ENCODE assay signal across 9 cellular contexts in genomic region chr20:46027245-46027853, GRCh38. TPM values are rescaled to one million over a fixed set of nuclear protein-coding genes. Genes with fewer than 3 reads are reported as not detected.
DNase-seq lines count a peak whose midpoint lies in the region; ATAC-seq and TF ChIP-seq lines count a peak whose summit lies in the region.
"Had no signal": no experiment of that assay in that cellular context is flagged by ENCODE, and none has a peak within 500 bp of the region (broad histone marks: within the 10 kb centered on the region; RNA-seq: fewer than 3 reads in every experiment).

No MANE protein-coding gene starts in this region.

- peaks cover 4% of the 10 kb centered on the region for H4K20me1 ChIP-seq in osteoblast (ENCODE audit: insufficient read depth, low read length)

- no peak overlapping the region for H3K27ac ChIP-seq in osteoblast (ENCODE audit: low read depth, low read length)
- H3K27ac ChIP-seq: BLaER1 treated with 17β-estradiol and CSF1 and Interleukin-3, amounts not matched to agents 10 nM and 100 nM had no signal

- H3K4me3 Mint-ChIP-seq in activated CD4-positive, alpha-beta T cell treated with anti-CD3 and anti-CD28 coated beads, Interleukin-2, amount 10 ng/mL, durations not matched to agents 24 days and 14 days: no peak overlapping the region

- no peaks in the 10 kb centered on the region for H3K36me3 ChIP-seq in osteoblast (ENCODE audit: insufficient read depth, low read length)
- H3K36me3 ChIP-seq: BLaER1 treated with 17β-estradiol and CSF1 and Interleukin-3, amounts not matched to agents 10 nM and 100 nM had no signal

- peaks cover 54% of the 10 kb centered on the region for H3K27me3 Mint-ChIP-seq in activated CD4-positive, alpha-beta T cell treated with anti-CD3 and anti-CD28 coated beads, Interleukin-2, amount 10 ng/mL, durations not matched to agents 24 days and 14 days

- H3K4me1 ChIP-seq in osteoblast (ENCODE audit: insufficient read depth, low read length): peaks cover 3% of the 10 kb centered on the region

- no peak overlapping the region for H3K4me2 ChIP-seq in osteoblast (ENCODE audit: insufficient read depth, low read length)
- H3K4me2 ChIP-seq: BLaER1 treated with 17β-estradiol and CSF1 and Interleukin-3, amounts not matched to agents 10 nM and 100 nM had no signal

- H3K4me1 Mint-ChIP-seq in activated CD4-positive, alpha-beta T cell treated with anti-CD3 and anti-CD28 coated beads, Interleukin-2, amount 10 ng/mL, durations not matched to agents 24 days and 14 days: peaks cover 7% of the 10 kb centered on the region

- H3K9me3 Mint-ChIP-seq in activated CD4-positive, alpha-beta T cell treated with anti-CD3 and anti-CD28 coated beads, Interleukin-2, amount 10 ng/mL, durations not matched to agents 24 days and 14 days: no peaks in the 10 kb centered on the region

- H3K79me2 ChIP-seq in osteoblast (ENCODE audit: insufficient read depth, low read length): no peaks in the 10 kb centered on the region

- no peak overlapping the region for H3K4me3 ChIP-seq in osteoblast (ENCODE audit: insufficient read depth, low read length)
- H3K4me3 ChIP-seq: BLaER1 treated with 17β-estradiol and CSF1 and Interleukin-3, amounts not matched to agents 10 nM and 100 nM had no signal

- ATAC-seq in HG03521 (IDR thresholded peaks at IDR 0.05; ENCODE audit: unreplicated experiment): no peak
- no peak for ATAC-seq in HG02852 (IDR thresholded peaks at IDR 0.05; ENCODE audit: unreplicated experiment)

- no peak overlapping the region for H2AFZ ChIP-seq in osteoblast (ENCODE audit: low read length)

- H3K27ac Mint-ChIP-seq in activated CD4-positive, alpha-beta T cell treated with anti-CD3 and anti-CD28 coated beads, Interleukin-2, amount 10 ng/mL, durations not matched to agents 24 days and 14 days: no peak overlapping the region

- TF ChIP-seq CTCF in osteoblast (IDR thresholded peaks at IDR 0.05; ENCODE audit: extremely low read depth, low read depth, low read length): no peak

- peaks cover 50% of the 10 kb centered on the region for H3K27me3 ChIP-seq in osteoblast (ENCODE audit: insufficient read depth, low read length)

- no peaks in the 10 kb centered on the region for H3K36me3 Mint-ChIP-seq in activated CD4-positive, alpha-beta T cell treated with anti-CD3 and anti-CD28 coated beads, Interleukin-2, amount 10 ng/mL, durations not matched to agents 24 days and 14 days (ENCODE audit: low read depth)

- no peaks in the 10 kb centered on the region for H3K9me3 ChIP-seq in osteoblast (ENCODE audit: low read depth, low read length)
- H3K9me3 ChIP-seq: BLaER1 treated with 17β-estradiol and CSF1 and Interleukin-3, amounts not matched to agents 10 nM and 100 nM had no signal

- peak; percentile 83 for DNase-seq in activated CD4-positive, alpha-beta T cell treated with anti-CD3 and anti-CD28 coated beads, Interleukin-2, amount 10 ng/mL, durations not matched to agents 24 days and 14 days
- no peak for DNase-seq in activated CD4-positive, alpha-beta T cell treated with anti-CD3 and anti-CD28 coated beads for 1 hour
- DNase-seq in NAMALWA (ENCODE audit: low spot score) (peak; percentile 63), dermis blood vessel endothelial cell (peak; percentile 71), osteoblast (ENCODE audit: insufficient read length, low spot score, missing footprints) (peak; percentile 96), COLO668 (lab: John Stamatoyannopoulos, UW; ENCODE audit: unreplicated experiment) (no peak)

- intact Hi-C loops in activated CD4-positive, alpha-beta T cell treated with anti-CD3 and anti-CD28 coated beads, Interleukin-2, amount 10 ng/mL, durations not matched to agents 24 days and 14 days (cut with micrococcal nuclease): no loop called here

RNA-seq across cellular contexts. Expression of gene SLC12A5, which starts 1.7 kb away (rescaled TPM):
- not detected in 2 replicates for total RNA-seq in activated CD4-positive, alpha-beta T cell treated with anti-CD3 and anti-CD28 coated beads, Interleukin-2, amount 10 ng/mL, durations not matched to agents 24 days and 14 days
- 0.17 and 0.47 TPM in 2 replicates for total RNA-seq in dermis blood vessel endothelial cell
- under 0.01 TPM in 2 replicates for total RNA-seq in osteoblast

RNA-seq across cellular contexts. Expression of gene MMP9, which starts 18.6 kb away (rescaled TPM):
- 0.19 and 0.28 TPM in 2 replicates for total RNA-seq in activated CD4-positive, alpha-beta T cell treated with anti-CD3 and anti-CD28 coated beads, Interleukin-2, amount 10 ng/mL, durations not matched to agents 24 days and 14 days
- total RNA-seq in dermis blood vessel endothelial cell (not detected in 2 replicates), osteoblast (0.29 and 2.5 TPM in 2 replicates)

RNA-seq across cellular contexts. Expression of gene ZNF335, which starts 55.3 kb away (rescaled TPM):
- total RNA-seq in activated CD4-positive, alpha-beta T cell treated with anti-CD3 and anti-CD28 coated beads, Interleukin-2, amount 10 ng/mL, durations not matched to agents 24 days and 14 days: 37.5 and 39.5 TPM in 2 replicates
- 14.8 and 17.4 TPM in 2 replicates for total RNA-seq in dermis blood vessel endothelial cell
- total RNA-seq in osteoblast: 18.3 and 20.3 TPM in 2 replicates

Comparison
In these comparisons a context has a peak if more than half of its experiments do, and no peak if none do; other contexts are left out.
1. DNase-seq: peak in activated CD4-positive, alpha-beta T cell treated with anti-CD3 and anti-CD28 coated beads, Interleukin-2, amount 10 ng/mL, durations not matched to agents 24 days and 14 days (single experiment), NAMALWA (single experiment), dermis blood vessel endothelial cell (single experiment) and osteoblast (single experiment); none in activated CD4-positive, alpha-beta T cell treated with anti-CD3 and anti-CD28 coated beads for 1 hour (single experiment) and COLO668 (single experiment).